ENCODE assay signal across 35 cellular contexts in genomic region chr3:4223783-4224182, GRCh38.
"Had no signal": no experiment of that assay in that cellular context is flagged by ENCODE, and none has a peak within 500 bp of the region (broad histone marks: within the 10 kb centered on the region; RNA-seq: fewer than 3 reads in every experiment).

No MANE protein-coding gene starts in this region.

- DNase-seq: activated B cell treated with CpG ODN at 0.5 μM for 24 hours; activated CD4-positive, alpha-beta memory T cell treated with anti-CD3 and anti-CD28 coated beads for 36 hours; activated CD4-positive, alpha-beta T cell treated with anti-CD3 and anti-CD28 coated beads for 4 hours; activated CD4-positive, alpha-beta T cell treated with anti-CD3 and anti-CD28 coated beads, Interleukin-2, amount 10 ng/mL, durations not matched to agents 24 days and 14 days; activated CD4-positive, alpha-beta T cell treated with anti-CD3 and anti-CD28 coated beads, Interleukin-2, amount 50 U/mL, for 1 hour; activated CD4-positive, alpha-beta T cell treated with anti-CD3 and anti-CD28 coated beads, Interleukin-2, amount 50 U/mL, for 4 hours; activated CD4-positive, CD25-positive, alpha-beta regulatory T cell treated with anti-CD3 and anti-CD28 coated beads, Interleukin-2, amount 50 U/mL, for 72 hours; activated CD8-positive, alpha-beta memory T cell treated with anti-CD3 and anti-CD28 coated beads, Interleukin-2, amount 50 U/mL, for 4 hours; activated CD8-positive, alpha-beta T cell treated with anti-CD3 and anti-CD28 coated beads for 36 hours; activated effector memory CD4-positive, alpha-beta T cell treated with anti-CD3 and anti-CD28 coated beads, Interleukin-2, amount 50 U/mL, for 16 hours; activated gamma-delta T cell treated with Interleukin-2 at 50 U/mL for 16 hours; activated naive CD4-positive, alpha-beta T cell; activated naive CD4-positive, alpha-beta T cell treated with anti-CD3 and anti-CD28 coated beads for 36 hours; activated naive CD4-positive, alpha-beta T cell treated with anti-CD3 and anti-CD28 coated beads, Interleukin-2, amount 50 U/mL, for 16 hours; activated naive CD8-positive, alpha-beta T cell treated with anti-CD3 and anti-CD28 coated beads for 36 hours; activated T-cell treated with anti-CD3 and anti-CD28 coated beads for 4 hours; activated T-cell treated with anti-CD3 and anti-CD28 coated beads, Interleukin-2, amount 50 U/mL, for 1 hour; activated T-cell treated with anti-CD3 and anti-CD28 coated beads, Interleukin-2, amount 50 U/mL, for 4 hours; activated T-cell treated with anti-CD3 and anti-CD28 coated beads, Interleukin-2, amount 50 U/mL, for 72 hours; adrenal gland; amniotic stem cell; aorta; body of pancreas; brain microvascular endothelial cell; central memory CD4-positive, alpha-beta T cell; cerebellar nuclear complex; T-helper 1 cell; T-helper 2 cell; T-helper 9 cell had no signal

- H3K27me3 ChIP-seq: adrenal gland, body of pancreas, brain microvascular endothelial cell, breast epithelium had no signal

- ATAC-seq: activated CD8-positive, alpha-beta T cell treated with anti-CD3 and anti-CD28 coated beads for 36 hours; activated naive CD4-positive, alpha-beta T cell treated with anti-CD3 and anti-CD28 coated beads, Interleukin-2, amount 50 U/mL, for 72 hours; activated T-cell treated with anti-CD3 and anti-CD28 coated beads, Interleukin-2, amount 50 U/mL, for 4 hours; activated T-cell treated with anti-CD3 and anti-CD28 coated beads, Interleukin-2, amount 50 U/mL, for 72 hours; activated T-helper 17 cell treated with anti-CD3 and anti-CD28 coated beads, Interleukin-2, amount 50 U/mL, for 72 hours; body of pancreas had no signal

- H3K4me1 ChIP-seq: adrenal gland, body of pancreas, breast epithelium had no signal

- H3K27ac ChIP-seq: adrenal gland, body of pancreas, brain microvascular endothelial cell, breast epithelium, VCaP had no signal

- H3K9me3 ChIP-seq: adrenal gland, body of pancreas, breast epithelium had no signal

- FAIRE-seq: astrocyte, TTC549 had no signal

- H3K4me3 ChIP-seq: adrenal gland, body of pancreas, breast epithelium had no signal

- H3K36me3 ChIP-seq: adrenal gland, brain microvascular endothelial cell, breast epithelium had no signal
